ENCODE assay signal across 1 cellular context in genomic region chr12:27818421-27818918, GRCh38.
TF ChIP-seq lines count a peak whose summit lies in the region.

No MANE protein-coding gene starts in this region.

TF ChIP-seq in K562, 482 proteins besides CTCF, POLR2A, EP300 and RAD21 (continued from another document and continues in another):
- no peak for TF ChIP-seq AFF4 (CRISPR knock-in tag; IDR thresholded peaks at IDR 0.05)
- no peak for TF ChIP-seq MIER1 (IDR thresholded peaks at IDR 0.05; ENCODE audit: low read depth)
- no peak for TF ChIP-seq MTA2 (IDR thresholded peaks at IDR 0.05; ENCODE audit: low read depth)
- no peak for TF ChIP-seq FOSL1 (tag; conservative IDR thresholded peaks at IDR 0.05)
- peak; percentile 71 for TF ChIP-seq ETV1 (tag; conservative IDR thresholded peaks at IDR 0.05; ENCODE audit: low read depth)
- no peak for TF ChIP-seq PHF21A (IDR thresholded peaks at IDR 0.05; ENCODE audit: borderline replicate concordance, low read depth)
- no peak for TF ChIP-seq ATF1 (CRISPR knock-in tag; IDR thresholded peaks at IDR 0.05)
- peak; percentile 19; the same call in 1 of the 2 replicates for TF ChIP-seq ATF1 (tag; IDR thresholded peaks at IDR 0.05)
- TF ChIP-seq ZNF592 (IDR thresholded peaks at IDR 0.05), result peak; percentile 100
- no peak for TF ChIP-seq ZNF318 (IDR thresholded peaks at IDR 0.05; ENCODE audit: borderline replicate concordance in 1 of 2, low read depth in 1 of 2)
- TF ChIP-seq MCM3 (IDR thresholded peaks at IDR 0.05), result no peak
- TF ChIP-seq ZNF239 (CRISPR knock-in tag; IDR thresholded peaks at IDR 0.05), result peak; percentile 46; the same call in 1 of the 2 replicates
- no peak for TF ChIP-seq MBD1 (CRISPR knock-in tag; IDR thresholded peaks at IDR 0.05)
- TF ChIP-seq SMC3 (conservative IDR thresholded peaks at IDR 0.05; ENCODE audit: insufficient read depth, low read depth, low read length), result no peak
- TF ChIP-seq KHSRP (IDR thresholded peaks at IDR 0.05), result no peak
- no peak for TF ChIP-seq ZBTB49 (CRISPR knock-in tag; IDR thresholded peaks at IDR 0.05; ENCODE audit: borderline replicate concordance)
- TF ChIP-seq E4F1 (CRISPR knock-in tag; IDR thresholded peaks at IDR 0.05; ENCODE audit: borderline replicate concordance), result no peak
- no peak for TF ChIP-seq ELF1 (tag; IDR thresholded peaks at IDR 0.05)
- TF ChIP-seq E2F3 (CRISPR knock-in tag; IDR thresholded peaks at IDR 0.05), result no peak
- TF ChIP-seq ZNF398 (CRISPR knock-in tag; IDR thresholded peaks at IDR 0.05), result peak; percentile 70
- peak; percentile 74; the same call in 1 of the 2 replicates for TF ChIP-seq ZNF644 (tag; IDR thresholded peaks at IDR 0.05; ENCODE audit: low read depth)
- no peak for TF ChIP-seq HMG20A (CRISPR knock-in tag; conservative IDR thresholded peaks at IDR 0.05)
- no peak for TF ChIP-seq EWSR1 (IDR thresholded peaks at IDR 0.05; ENCODE audit: borderline replicate concordance, low read depth, partially characterized antibody)
- TF ChIP-seq PCBP2 (IDR thresholded peaks at IDR 0.05; ENCODE audit: low read depth, low read length, poor library complexity, severe bottlenecking), result no peak
- TF ChIP-seq SMARCE1 (IDR thresholded peaks at IDR 0.05), result no peak
- peak in 1 of 3 experiments; percentile 39 for TF ChIP-seq YY1 (IDR thresholded peaks at IDR 0.05; ENCODE audit: borderline replicate concordance in 1 of 3, control insufficient read depth in 1 of 3, extremely low read depth in 1 of 3, insufficient read depth in 3 of 3, insufficient read length in 1 of 3, insufficient replicate concordance in 2 of 3, low read depth in 1 of 3, low read length in 2 of 3)
- no peak for TF ChIP-seq MTF1 (CRISPR knock-in tag; IDR thresholded peaks at IDR 0.05; ENCODE audit: borderline replicate concordance)
- no peak for TF ChIP-seq ZNF282 (CRISPR knock-in tag; IDR thresholded peaks at IDR 0.05)
- TF ChIP-seq OTX1 (CRISPR knock-in tag; IDR thresholded peaks at IDR 0.05), result no peak
- TF ChIP-seq ZFPM2 (CRISPR knock-in tag; IDR thresholded peaks at IDR 0.05), result no peak
